ENCODE assay signal across 8 cellular contexts in genomic region chr1:167601442-167602380, GRCh38. TPM values are rescaled to one million over a fixed set of nuclear protein-coding genes. Genes with fewer than 3 reads are reported as not detected.
A peak's percentile ranks its signal among the peaks of the same experiment; 100 is the strongest.
DNase-seq lines count a peak whose midpoint lies in the region; ATAC-seq and TF ChIP-seq lines count a peak whose summit lies in the region.

No MANE protein-coding gene starts in this region.

- CTCF ChIA-PET in PC-3 (lab: Charles Lee), result interaction anchor here (2.2 kb wide), 1 partner anchor 86 kb away, joined by 31 read pairs; no protein-coding TSS in a partner anchor

- no peaks in the 10 kb centered on the region for H4K20me1 ChIP-seq in neural progenitor cell (ENCODE audit: low read depth)
- H4K20me1 ChIP-seq in PC-3 (ENCODE audit: low read length), result no peaks in the 10 kb centered on the region

- H3K27ac ChIP-seq in neural progenitor cell (no peak overlapping the region), PC-3 (ENCODE audit: low read length) (no peak overlapping the region)

- no peak overlapping the region for H3K27ac Mint-ChIP-seq in neural progenitor cell

- DNase-seq in EH (ENCODE audit: low read depth) (peak; percentile 46), NCI-H446 (lab: John Stamatoyannopoulos, UW) (peak; percentile 66 to 88), cerebellar cortex (ENCODE audit: low spot score) (peak; percentile 59), neural progenitor cell (ENCODE audit: low spot score) (no peak), HAP-1 (ENCODE audit: low spot score in 2 of 2) (no peak), PC-3 (no peak), RKO (ENCODE audit: low spot score) (no peak), NCI-H146 (lab: John Stamatoyannopoulos, UW) (no peak)

- H3K9me3 Mint-ChIP-seq in neural progenitor cell, result peaks cover 16% of the 10 kb centered on the region

- no peak overlapping the region for H3K4me3 Mint-ChIP-seq in neural progenitor cell

- peak overlapping the region; percentile 76 for H2AFZ ChIP-seq in neural progenitor cell (replicated peaks)
- H2AFZ ChIP-seq in PC-3 (ENCODE audit: low read length), result no peak overlapping the region

- TF ChIP-seq CTCF in neural progenitor cell (IDR thresholded peaks at IDR 0.05), result no peak
- no peak for TF ChIP-seq CTCF in PC-3 (conservative IDR thresholded peaks at IDR 0.05; ENCODE audit: low read depth, low read length)

- BruUV-seq in PC-3 (replicated peaks; lab: Mats Ljungman, UMichigan), result no TSS peak

- in situ Hi-C loops in HAP-1 (cut with MboI; ENCODE audit: low sequenced_read_pairs), result no loop called here

- no peaks in the 10 kb centered on the region for H3K36me3 Mint-ChIP-seq in neural progenitor cell

- H3K9ac ChIP-seq in neural progenitor cell (no peak overlapping the region), PC-3 (ENCODE audit: low read length) (no peak overlapping the region)

- H3K79me2 ChIP-seq in neural progenitor cell (ENCODE audit: low read depth) (no peaks in the 10 kb centered on the region), PC-3 (ENCODE audit: low read length) (no peaks in the 10 kb centered on the region)

- no peaks in the 10 kb centered on the region for H3K9me2 ChIP-seq in PC-3 (replicated peaks; ENCODE audit: low read length)

- H3F3A ChIP-seq in neural progenitor cell (ENCODE audit: low read depth) (no peaks in the 10 kb centered on the region), PC-3 (ENCODE audit: low read length, unreplicated experiment) (no peaks in the 10 kb centered on the region)

- POLR2A ChIA-PET in PC-3 (lab: Charles Lee; ENCODE audit: unreplicated experiment), result no interaction called here

- H3K4me1 ChIP-seq in neural progenitor cell (peaks cover 5% of the 10 kb centered on the region), HAP-1 (no peaks in the 10 kb centered on the region), PC-3 (ENCODE audit: insufficient read depth, low read length) (no peaks in the 10 kb centered on the region)

- H3K4me1 Mint-ChIP-seq in neural progenitor cell, result peaks cover 18% of the 10 kb centered on the region

- no peak for ATAC-seq in PC-3

- intact Hi-C loops in PC-3 (cut with micrococcal nuclease), result no loop called here

- H3K9me3 ChIP-seq in neural progenitor cell (ENCODE audit: low read depth) (no peaks in the 10 kb centered on the region), HAP-1 (no peaks in the 10 kb centered on the region), PC-3 (ENCODE audit: low read length) (no peaks in the 10 kb centered on the region)

- H3K4me2 ChIP-seq in neural progenitor cell (no peak overlapping the region), PC-3 (ENCODE audit: low read length) (no peak overlapping the region)

- H3K27me3 Mint-ChIP-seq in neural progenitor cell (ENCODE audit: insufficient read depth, low read depth), result peaks cover 3% of the 10 kb centered on the region

- no peak overlapping the region for H3K4me3 ChIP-seq in neural progenitor cell
- H3K4me3 ChIP-seq in HAP-1, result no peak overlapping the region
- H3K4me3 ChIP-seq in PC-3 (ENCODE audit: low read length), result no peak overlapping the region

- H3K36me3 ChIP-seq in neural progenitor cell (no peaks in the 10 kb centered on the region), HAP-1 (replicated peaks) (no peaks in the 10 kb centered on the region), PC-3 (ENCODE audit: low read depth, low read length) (no peaks in the 10 kb centered on the region)

- H3K27me3 ChIP-seq in neural progenitor cell (no peaks in the 10 kb centered on the region), HAP-1 (ENCODE audit: low read depth) (no peaks in the 10 kb centered on the region), PC-3 (ENCODE audit: low read length) (no peaks in the 10 kb centered on the region)

RNA-seq across cellular contexts. Expression of gene RCSD1, which starts 28.3 kb away (rescaled TPM):
- 0.06 TPM in 2 replicates for total RNA-seq in neural progenitor cell (ENCODE audit: low replicate concordance)
- not detected in 2 replicates for total RNA-seq in PC-3 (2014; rRNA removed)

RNA-seq across cellular contexts. Expression of gene CREG1, which starts 48.1 kb away (rescaled TPM):
- total RNA-seq in neural progenitor cell (ENCODE audit: low replicate concordance) (55.6 and 64.2 TPM in 2 replicates), PC-3 (2014; rRNA removed) (55.7 and 63.9 TPM in 2 replicates)

Comparison
In these comparisons a context has a peak if more than half of its experiments do, and no peak if none do; other contexts are left out.
1. DNase-seq: peak in EH (single experiment), NCI-H446 (2 of 2) and cerebellar cortex (single experiment); none in neural progenitor cell (single experiment), HAP-1 (0 of 2), PC-3 (single experiment), RKO (single experiment) and NCI-H146 (single experiment).